25 cellular contexts compared by ENCODE assay signal in genomic region chr16:2782583-2783351, GRCh38. TPM values are rescaled to one million over a fixed set of nuclear protein-coding genes. Genes with fewer than 3 reads are reported as not detected.
DNase-seq lines count a peak whose midpoint lies in the region; ATAC-seq lines count a peak whose summit lies in the region.
"Had no signal": no experiment of that assay in that cellular context is flagged by ENCODE, and none has a peak within 500 bp of the region (broad histone marks: within the 10 kb centered on the region; RNA-seq: fewer than 3 reads in every experiment).

No MANE protein-coding gene starts in this region.

- H3K27me3 ChIP-seq in H7 (ENCODE audit: control insufficient read depth, insufficient read depth, low read length), result no peaks in the 10 kb centered on the region; the same call in 1 of the 2 replicates

- intact Hi-C loops in sciatic nerve (cut with DNase I), result no loop called here

- no peaks in the 10 kb centered on the region for H3K36me3 ChIP-seq in H7 (replicated peaks; ENCODE audit: control insufficient read depth, insufficient read depth, low read length)

- H3K4me3 Mint-ChIP-seq in activated T-helper 17 cell treated with anti-CD3 and anti-CD28 coated beads, Interleukin-2, amount 50 U/mL, for 72 hours, result no peak overlapping the region
- H3K4me3 Mint-ChIP-seq: activated naive CD8-positive, alpha-beta T cell treated with anti-CD3 and anti-CD28 coated beads for 36 hours; activated T-cell treated with anti-CD3 and anti-CD28 coated beads, Interleukin-2, amount 50 U/mL, for 4 hours; HFFc6; memory B cell; natural killer cell had no signal

- H3K36me3 Mint-ChIP-seq in activated T-helper 17 cell treated with anti-CD3 and anti-CD28 coated beads, Interleukin-2, amount 50 U/mL, for 72 hours (ENCODE audit: low read depth), result peaks cover 7% of the 10 kb centered on the region
- H3K36me3 Mint-ChIP-seq: brain, memory B cell, natural killer cell had no signal

- H3K4me1 Mint-ChIP-seq in activated T-helper 17 cell treated with anti-CD3 and anti-CD28 coated beads, Interleukin-2, amount 50 U/mL, for 72 hours, result peaks cover 5% of the 10 kb centered on the region

- H3K4me3 ChIP-seq in H7 (ENCODE audit: insufficient read depth, low read depth, low read length), result no peak overlapping the region
- H3K4me3 ChIP-seq: coronary artery, psoas muscle had no signal

- peak overlapping the region; percentile 22 for H3K27ac Mint-ChIP-seq in activated T-helper 17 cell treated with anti-CD3 and anti-CD28 coated beads, Interleukin-2, amount 50 U/mL, for 72 hours
- H3K27ac Mint-ChIP-seq: activated naive CD8-positive, alpha-beta T cell treated with anti-CD3 and anti-CD28 coated beads for 36 hours; HFFc6; memory B cell; natural killer cell had no signal

- peak; percentile 56 for DNase-seq in activated effector memory CD4-positive, alpha-beta T cell treated with anti-CD3 and anti-CD28 coated beads, Interleukin-2, amount 50 U/mL, for 16 hours
- no peak for DNase-seq in activated effector memory CD4-positive, alpha-beta T cell treated with Interleukin-2 at 50 U/mL for 16 hours
- DNase-seq in H7, result peak; percentile 74
- DNase-seq in sciatic nerve (ENCODE audit: low spot score), result peak; percentile 48
- no peak for DNase-seq in NCI-H524 treated with DMSO at 0.1 percent for 48 hours (lab: John Stamatoyannopoulos, UW)
- DNase-seq: activated CD4-positive, alpha-beta T cell treated with anti-CD3 and anti-CD28 coated beads, Interleukin-2, amount 50 U/mL, for 48 hours; activated naive CD8-positive, alpha-beta T cell treated with anti-CD3 and anti-CD28 coated beads for 36 hours; activated T-cell treated with anti-CD3 and anti-CD28 coated beads, Interleukin-2, amount 50 U/mL, for 4 hours; DMS79; HFFc6; natural killer cell; NCI-H1048; NCI-H2081; NCI-H446 treated with DMSO at 0.1 percent for 48 hours; psoas muscle; SIG-M5; stimulated activated CD8-positive, alpha-beta memory T cell treated with anti-CD3 and anti-CD28 coated beads, Interleukin-4, amount 100 ng/mL, for 48 hours; substantia nigra had no signal

- no peak for ATAC-seq in activated T-helper 17 cell treated with anti-CD3 and anti-CD28 coated beads, Interleukin-2, amount 50 U/mL, for 72 hours (replicated peaks)
- no peak for ATAC-seq in sciatic nerve
- no peak for ATAC-seq in GM21423 (IDR thresholded peaks at IDR 0.05; ENCODE audit: unreplicated experiment)
- ATAC-seq in HG03095 (IDR thresholded peaks at IDR 0.05; ENCODE audit: unreplicated experiment), result no peak
- ATAC-seq: activated T-cell treated with anti-CD3 and anti-CD28 coated beads, Interleukin-2, amount 50 U/mL, for 4 hours; natural killer cell; psoas muscle had no signal

- no peaks in the 10 kb centered on the region for H3K27me3 Mint-ChIP-seq in activated T-helper 17 cell treated with anti-CD3 and anti-CD28 coated beads, Interleukin-2, amount 50 U/mL, for 72 hours
- H3K27me3 Mint-ChIP-seq: activated naive CD8-positive, alpha-beta T cell treated with anti-CD3 and anti-CD28 coated beads for 36 hours had no signal

- no peaks in the 10 kb centered on the region for H3K9me3 Mint-ChIP-seq in activated T-helper 17 cell treated with anti-CD3 and anti-CD28 coated beads, Interleukin-2, amount 50 U/mL, for 72 hours
- H3K9me3 Mint-ChIP-seq: activated naive CD8-positive, alpha-beta T cell treated with anti-CD3 and anti-CD28 coated beads for 36 hours; activated T-cell treated with anti-CD3 and anti-CD28 coated beads, Interleukin-2, amount 50 U/mL, for 4 hours; brain; HFFc6; memory B cell; natural killer cell had no signal

RNA-seq across cellular contexts. Expression of gene PRSS33, which starts 4.6 kb away (rescaled TPM):
- total RNA-seq in H7 (2014; rRNA removed; shearing (Covaris generic)), result not detected in 2 replicates
- total RNA-seq in activated T-helper 17 cell treated with anti-CD3 and anti-CD28 coated beads, Interleukin-2, amount 50 U/mL, for 72 hours, result not detected
- not detected for total RNA-seq in sciatic nerve
- total RNA-seq: HFFc6; psoas muscle; T-helper 1 cell treated with Interleukin-12 subunit alpha and Interleukin-12 subunit beta and Interleukin-4 antibody, amounts not matched to agents 30 ng/mL and 1 ng/mL, for 36 hours had no signal

RNA-seq across cellular contexts. Expression of gene ELOB, which starts 5.7 kb away (rescaled TPM):
- total RNA-seq in H7 (2014; rRNA removed; shearing (Covaris generic)), result 236 and 269 TPM in 2 replicates
- total RNA-seq in activated T-helper 17 cell treated with anti-CD3 and anti-CD28 coated beads, Interleukin-2, amount 50 U/mL, for 72 hours, result 100 to 1,000 TPM; 160 to 280 TPM
- 228 TPM for total RNA-seq in sciatic nerve

RNA-seq across cellular contexts. Expression of gene PRSS41, which starts 15.5 kb away (rescaled TPM):
- total RNA-seq in H7 (2014; rRNA removed; shearing (Covaris generic)), result not detected in 2 replicates
- total RNA-seq in activated T-helper 17 cell treated with anti-CD3 and anti-CD28 coated beads, Interleukin-2, amount 50 U/mL, for 72 hours, result not detected
- not detected for total RNA-seq in sciatic nerve
- total RNA-seq: activated naive CD8-positive, alpha-beta T cell treated with anti-CD3 and anti-CD28 coated beads for 36 hours; activated T-cell treated with anti-CD3 and anti-CD28 coated beads, Interleukin-2, amount 50 U/mL, for 4 hours; HFFc6; psoas muscle; T-helper 1 cell treated with Interleukin-12 subunit alpha and Interleukin-12 subunit beta and Interleukin-4 antibody, amounts not matched to agents 30 ng/mL and 1 ng/mL, for 36 hours had no signal

RNA-seq across cellular contexts. Expression of gene SRRM2, which starts 30.3 kb away (rescaled TPM):
- 69.0 and 96.1 TPM in 2 replicates for total RNA-seq in H7 (2014; rRNA removed; shearing (Covaris generic))
- total RNA-seq in activated T-helper 17 cell treated with anti-CD3 and anti-CD28 coated beads, Interleukin-2, amount 50 U/mL, for 72 hours, result 100 to 1,000 TPM; 553 to 810 TPM
- 931 TPM for total RNA-seq in sciatic nerve

RNA-seq across cellular contexts. Expression of gene PRSS21, which starts 34.3 kb away (rescaled TPM):
- total RNA-seq in H7 (2014; rRNA removed; shearing (Covaris generic)), result 0.42 and 1.5 TPM in 2 replicates
- total RNA-seq in activated T-helper 17 cell treated with anti-CD3 and anti-CD28 coated beads, Interleukin-2, amount 50 U/mL, for 72 hours, result 1 to 10 TPM; 1.2 to 4.8 TPM
- 0.40 TPM for total RNA-seq in sciatic nerve
- total RNA-seq: HFFc6, psoas muscle had no signal

Comparison
In these comparisons a context has a peak if more than half of its experiments do, and no peak if none do; other contexts are left out.
1. DNase-seq: peak in activated effector memory CD4-positive, alpha-beta T cell treated with anti-CD3 and anti-CD28 coated beads, Interleukin-2, amount 50 U/mL, for 16 hours (single experiment), H7 (single experiment) and sciatic nerve (single experiment); none in activated effector memory CD4-positive, alpha-beta T cell treated with Interleukin-2 at 50 U/mL for 16 hours (single experiment) and NCI-H524 treated with DMSO at 0.1 percent for 48 hours (single experiment).